ENCODE assay signal across 18 cellular contexts in the genomic region with DNA sequence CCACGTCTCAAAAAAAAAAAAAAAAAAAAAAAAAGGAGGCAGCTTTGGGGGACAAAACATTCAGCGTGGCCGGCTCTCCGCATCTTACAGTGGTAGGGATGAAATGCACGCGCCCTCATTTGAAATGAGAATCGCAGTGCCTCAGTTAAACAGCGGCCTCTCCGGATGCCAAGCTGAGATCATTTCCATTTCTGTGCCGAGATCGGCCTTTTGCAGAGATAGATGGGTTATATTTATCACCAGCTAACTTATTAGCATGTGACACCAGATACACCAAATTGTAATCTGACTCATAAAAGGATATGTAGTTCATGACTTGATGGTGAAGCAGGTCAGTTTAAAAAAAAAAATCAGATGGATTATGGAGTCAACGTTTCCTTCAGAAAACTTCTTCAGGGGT.
A peak's percentile ranks its signal among the peaks of the same experiment; 100 is the strongest.
DNase-seq lines count a peak whose midpoint lies in the region; ATAC-seq, FAIRE-seq and TF ChIP-seq lines count a peak whose summit lies in the region.
"Had no signal": no experiment of that assay in that cellular context is flagged by ENCODE, and none has a peak within 500 bp of the region (broad histone marks: within the 10 kb centered on the region; RNA-seq: fewer than 3 reads in every experiment).

No MANE protein-coding gene starts in this region.

- CTCF ChIA-PET in activated naive CD4-positive, alpha-beta T cell treated with anti-CD3 and anti-CD28 coated beads, Interleukin-2, amount 10 ng/mL, durations not matched to agents 7 days and 5 days (lab: Charles Lee): no interaction called here
- CTCF ChIA-PET in GM12878 (lab: Yijun Ruan, JAX): interaction anchor here (0.6 to 2.3 kb wide), 5 partner anchors 8 to 220 kb away, joined by 3 to 7 read pairs (median 3); no protein-coding TSS in a partner anchor

- no peak for TF ChIP-seq EP300 in GM12878 (IDR thresholded peaks at IDR 0.05; ENCODE audit: borderline replicate concordance in 1 of 2, control insufficient read depth in 1 of 2, low read depth in 2 of 2, low read length in 2 of 2)

- FAIRE-seq in GM12878 (lab: Jason Lieb, UNC): no peak

- H3K4me1 ChIP-seq in GM12878 (ENCODE audit: control insufficient read depth, insufficient read depth, low read length) (peaks cover 48% of the 10 kb centered on the region), right cardiac atrium (ENCODE audit: control insufficient read depth, insufficient read depth, low read length) (peaks cover 13% of the 10 kb centered on the region), uterus (peaks cover 7 to 19% of the 10 kb centered on the region in 2 donors)

- ATAC-seq in GM12878 (peak; percentile 34), right cardiac atrium (peak; percentile 54 to 57), GM18505 (IDR thresholded peaks at IDR 0.05; ENCODE audit: unreplicated experiment) (no peak), HG02938 (IDR thresholded peaks at IDR 0.05; ENCODE audit: unreplicated experiment) (no peak)

- no peak for TF ChIP-seq RAD21 in GM12878 (IDR thresholded peaks at IDR 0.05; ENCODE audit: insufficient read depth, low read depth, low read length)

- H3K9me3 ChIP-seq in GM12878 (replicated peaks; ENCODE audit: control insufficient read depth, insufficient read depth, low read length) (no peaks in the 10 kb centered on the region), right cardiac atrium (ENCODE audit: control insufficient read depth, low read length) (no peaks in the 10 kb centered on the region), uterus (no peaks in the 10 kb centered on the region)

- H4K20me1 ChIP-seq in GM12878 (ENCODE audit: control insufficient read depth, insufficient read depth): no peaks in the 10 kb centered on the region

- no peak overlapping the region for H2AFZ ChIP-seq in GM12878 (ENCODE audit: control insufficient read depth, low read depth, low read length)
- H2AFZ ChIP-seq: GM23338 had no signal

- H3K27me3 ChIP-seq in GM12878 (replicated peaks in 1 of 2; ENCODE audit: control insufficient read depth in 2 of 2, insufficient read depth in 2 of 2, low read length in 1 of 2): no peaks in the 10 kb centered on the region
- no peaks in the 10 kb centered on the region for H3K27me3 ChIP-seq in right cardiac atrium (ENCODE audit: control insufficient read depth, insufficient read depth)
- H3K27me3 ChIP-seq in uterus: no peaks in the 10 kb centered on the region

- peaks cover 6% of the 10 kb centered on the region for H3K79me2 ChIP-seq in GM12878 (ENCODE audit: control insufficient read depth, insufficient read depth, low read length)

- no peak overlapping the region for H3K9ac ChIP-seq in GM12878 (ENCODE audit: control insufficient read depth, insufficient read depth, low read length)

- in situ Hi-C loops in GM12878 (cut with MboI): no loop called here

- POLR2A ChIA-PET in GM12878 (lab: Charles Lee): interaction anchor here (0.7 to 3.8 kb wide), 7 partner anchors 15 to 184 kb away, joined by 3 to 27 read pairs (median 4); no protein-coding TSS in a partner anchor

- TF ChIP-seq POLR2A in GM12878 (IDR thresholded peaks at IDR 0.05; ENCODE audit: low read depth, low read length): no peak
- no peak for TF ChIP-seq POLR2A in uterus (IDR thresholded peaks at IDR 0.05)
- no peak for TF ChIP-seq POLR2A in GM18505 (IDR thresholded peaks at IDR 0.05; ENCODE audit: borderline replicate concordance, extremely low read depth, insufficient read depth, insufficient read length)

- H3K27me3 Mint-ChIP-seq in activated naive CD4-positive, alpha-beta T cell treated with anti-CD3 and anti-CD28 coated beads, Interleukin-2, amount 10 ng/mL, durations not matched to agents 7 days and 5 days: no peaks in the 10 kb centered on the region

- RAD21 ChIA-PET in GM12878 (lab: Charles Lee; ENCODE audit: unreplicated experiment): interaction anchor here (0.6 to 4.6 kb wide), 9 partner anchors 15 to 485 kb away, joined by 3 to 28 read pairs (median 4); no protein-coding TSS in a partner anchor

- DNase-seq in activated naive CD4-positive, alpha-beta T cell treated with anti-CD3 and anti-CD28 coated beads, Interleukin-2, amount 10 ng/mL, durations not matched to agents 7 days and 5 days: no peak
- no peak for DNase-seq in activated naive CD4-positive, alpha-beta T cell (lab: John Stamatoyannopoulos, UW)
- DNase-seq in GM12878 (ENCODE audit: low read depth, low spot score) (no peak), right cardiac atrium (peak in 2 of 3 donors; percentile 57 to 60), uterus (no peak), GF-D8 (lab: John Stamatoyannopoulos, UW) (no peak)
- DNase-seq: 8988T, DMS153, KBM-7, NCI-H1048, NCI-H187, NCI-H446, SHP77 treated with DMSO at 0.1 percent for 48 hours had no signal

- TF ChIP-seq CTCF in GM12878 (IDR thresholded peaks at IDR 0.05 in 2 of 3, conservative IDR thresholded peaks at IDR 0.05 in 1 of 3; ENCODE audit: control insufficient read depth in 2 of 3, extremely low read depth in 1 of 3, insufficient read depth in 1 of 3, low read depth in 3 of 3, low read length in 3 of 3) (no peak), uterus (IDR thresholded peaks at IDR 0.05) (no peak)

- H3K4me3 ChIP-seq in GM12878 (no peak overlapping the region), right cardiac atrium (ENCODE audit: low read length) (no peak overlapping the region), uterus (no peak overlapping the region)
- H3K4me3 ChIP-seq: GM23338 had no signal

- peak overlapping the region; percentile 50; the same call in 1 of the 2 replicates for H3K4me2 ChIP-seq in GM12878 (ENCODE audit: control insufficient read depth, insufficient read depth)
- H3K4me2 ChIP-seq: GM23338 had no signal

- H3K4me1 Mint-ChIP-seq in activated naive CD4-positive, alpha-beta T cell treated with anti-CD3 and anti-CD28 coated beads, Interleukin-2, amount 10 ng/mL, durations not matched to agents 7 days and 5 days: no peaks in the 10 kb centered on the region

- no TSS peak for BruUV-seq in GM12878 (replicated peaks; lab: Mats Ljungman, UMichigan)

- no peak overlapping the region for H3K4me3 Mint-ChIP-seq in activated naive CD4-positive, alpha-beta T cell treated with anti-CD3 and anti-CD28 coated beads, Interleukin-2, amount 10 ng/mL, durations not matched to agents 7 days and 5 days
- H3K4me3 Mint-ChIP-seq: GM23338 had no signal

- SMC1A ChIA-PET in GM12878 (lab: Charles Lee; ENCODE audit: uncharacterized antibody, unreplicated experiment): interaction anchor here (0.9 to 3.8 kb wide), 11 partner anchors 13 to 33 kb away, joined by 3 to 18 read pairs (median 7); no protein-coding TSS in a partner anchor

- peaks cover 0 to 3% of the 10 kb centered on the region in 2 experiments; a peak in 3 of 4 replicates for H3K36me3 ChIP-seq in GM12878 (ENCODE audit: control insufficient read depth in 2 of 2, insufficient read depth in 2 of 2, low read length in 1 of 2)
- no peaks in the 10 kb centered on the region for H3K36me3 ChIP-seq in uterus

- H3K36me3 Mint-ChIP-seq in activated naive CD4-positive, alpha-beta T cell treated with anti-CD3 and anti-CD28 coated beads, Interleukin-2, amount 10 ng/mL, durations not matched to agents 7 days and 5 days: no peaks in the 10 kb centered on the region

- no peaks in the 10 kb centered on the region for H3K9me3 Mint-ChIP-seq in activated naive CD4-positive, alpha-beta T cell treated with anti-CD3 and anti-CD28 coated beads, Interleukin-2, amount 10 ng/mL, durations not matched to agents 7 days and 5 days
- H3K9me3 Mint-ChIP-seq: GM23338 had no signal

- intact Hi-C loops in GM12878 (cut with micrococcal nuclease; ENCODE audit: unreplicated experiment) (loop anchor here (2.0 to 10.0 kb wide), 2 partner anchors 29 to 211 kb away; no protein-coding TSS in a partner anchor), right cardiac atrium (cut with DNase I) (no loop called here), uterus (cut with DNase I; ENCODE audit: low total_unique reads) (no loop called here)

- WGBS in GM12878 (ENCODE audit: insufficient coverage, insufficient replicate concordance, low lambda C conversion rate, missing lambda C conversion rate): 31% methylated on average over 11 of the region's 12 CpGs
- 55% methylated on average over 12 of the region's 12 CpGs for WGBS in right cardiac atrium

- H3K27ac Mint-ChIP-seq in activated naive CD4-positive, alpha-beta T cell treated with anti-CD3 and anti-CD28 coated beads, Interleukin-2, amount 10 ng/mL, durations not matched to agents 7 days and 5 days: peak overlapping the region; percentile 19

- no peak overlapping the region for H3K27ac ChIP-seq in GM12878 (ENCODE audit: control insufficient read depth, insufficient read depth)
- peak overlapping the region; percentile 92 for H3K27ac ChIP-seq in right cardiac atrium (ENCODE audit: low read length)
- peak overlapping the region; percentile 95 for H3K27ac ChIP-seq in uterus
- H3K27ac ChIP-seq: C4-2B, HL-60 had no signal

TF ChIP-seq in GM12878, 131 proteins besides CTCF, POLR2A, EP300 and RAD21:
- TF ChIP-seq TARDBP (IDR thresholded peaks at IDR 0.05; ENCODE audit: borderline replicate concordance): no peak
- TF ChIP-seq NR2C1 (IDR thresholded peaks at IDR 0.05): no peak
- no peak for TF ChIP-seq SUPT20H (IDR thresholded peaks at IDR 0.05; ENCODE audit: borderline replicate concordance, control insufficient read depth, low read depth, low read length)
- TF ChIP-seq NR2F1 (conservative IDR thresholded peaks at IDR 0.05): peak; percentile 22; the same call in 1 of the 2 replicates
- 0 out of 2 replicates have a peak, but pooled peaks have one; percentile 24 for TF ChIP-seq MEF2A (IDR thresholded peaks at IDR 0.05; ENCODE audit: insufficient read depth, low read depth, low read length)
- TF ChIP-seq JUNB (IDR thresholded peaks at IDR 0.05): peak; percentile 60
- TF ChIP-seq CREM (IDR thresholded peaks at IDR 0.05; ENCODE audit: low read depth): 0 out of 2 replicates have a peak, but pooled peaks have one; percentile 15
- TF ChIP-seq EED (IDR thresholded peaks at IDR 0.05; ENCODE audit: low read depth): 0 out of 2 replicates have a peak, but pooled peaks have one; percentile 21
- peak; percentile 11; the same call in 1 of the 2 replicates for TF ChIP-seq ZNF384 (IDR thresholded peaks at IDR 0.05; ENCODE audit: borderline replicate concordance, low read depth, low read length)

Comparison
In these comparisons a context has a peak if more than half of its experiments do, and no peak if none do; other contexts are left out.
1. DNase-seq: peak in right cardiac atrium (2 of 3); none in activated naive CD4-positive, alpha-beta T cell treated with anti-CD3 and anti-CD28 coated beads, Interleukin-2, amount 10 ng/mL, durations not matched to agents 7 days and 5 days (single experiment), activated naive CD4-positive, alpha-beta T cell (0 of 4), GM12878 (single experiment), uterus (0 of 2) and GF-D8 (single experiment).
2. ATAC-seq: peak in GM12878 (single experiment) and right cardiac atrium (2 of 2); none in GM18505 (single experiment) and HG02938 (single experiment).